ENCODE assay signal across 1 cellular context in the genomic region with DNA sequence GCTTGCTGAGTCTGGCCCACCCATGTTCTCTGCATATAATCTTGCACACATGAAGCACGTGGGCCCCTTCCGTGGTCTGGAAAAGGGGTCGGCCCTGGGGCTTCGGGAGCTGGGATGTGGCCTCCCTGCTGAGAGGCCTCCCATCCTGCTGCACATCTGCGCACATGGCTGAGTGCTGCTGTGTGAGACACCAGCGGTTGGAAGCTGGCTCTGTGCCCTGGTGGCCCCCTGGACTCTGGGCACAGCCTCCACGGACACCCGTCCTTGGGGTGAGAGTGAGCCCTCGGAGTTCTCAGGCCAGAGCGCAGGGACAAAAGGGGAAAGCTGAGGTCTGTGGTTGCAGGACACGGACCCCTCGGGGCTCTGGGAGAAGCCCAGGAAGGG.
TF ChIP-seq lines count a peak whose summit lies in the region.

No MANE protein-coding gene starts in this region.

TF ChIP-seq in HepG2, 621 proteins besides CTCF, POLR2A, EP300 and RAD21 (continued from another document):
- TF ChIP-seq, protein P1, sequence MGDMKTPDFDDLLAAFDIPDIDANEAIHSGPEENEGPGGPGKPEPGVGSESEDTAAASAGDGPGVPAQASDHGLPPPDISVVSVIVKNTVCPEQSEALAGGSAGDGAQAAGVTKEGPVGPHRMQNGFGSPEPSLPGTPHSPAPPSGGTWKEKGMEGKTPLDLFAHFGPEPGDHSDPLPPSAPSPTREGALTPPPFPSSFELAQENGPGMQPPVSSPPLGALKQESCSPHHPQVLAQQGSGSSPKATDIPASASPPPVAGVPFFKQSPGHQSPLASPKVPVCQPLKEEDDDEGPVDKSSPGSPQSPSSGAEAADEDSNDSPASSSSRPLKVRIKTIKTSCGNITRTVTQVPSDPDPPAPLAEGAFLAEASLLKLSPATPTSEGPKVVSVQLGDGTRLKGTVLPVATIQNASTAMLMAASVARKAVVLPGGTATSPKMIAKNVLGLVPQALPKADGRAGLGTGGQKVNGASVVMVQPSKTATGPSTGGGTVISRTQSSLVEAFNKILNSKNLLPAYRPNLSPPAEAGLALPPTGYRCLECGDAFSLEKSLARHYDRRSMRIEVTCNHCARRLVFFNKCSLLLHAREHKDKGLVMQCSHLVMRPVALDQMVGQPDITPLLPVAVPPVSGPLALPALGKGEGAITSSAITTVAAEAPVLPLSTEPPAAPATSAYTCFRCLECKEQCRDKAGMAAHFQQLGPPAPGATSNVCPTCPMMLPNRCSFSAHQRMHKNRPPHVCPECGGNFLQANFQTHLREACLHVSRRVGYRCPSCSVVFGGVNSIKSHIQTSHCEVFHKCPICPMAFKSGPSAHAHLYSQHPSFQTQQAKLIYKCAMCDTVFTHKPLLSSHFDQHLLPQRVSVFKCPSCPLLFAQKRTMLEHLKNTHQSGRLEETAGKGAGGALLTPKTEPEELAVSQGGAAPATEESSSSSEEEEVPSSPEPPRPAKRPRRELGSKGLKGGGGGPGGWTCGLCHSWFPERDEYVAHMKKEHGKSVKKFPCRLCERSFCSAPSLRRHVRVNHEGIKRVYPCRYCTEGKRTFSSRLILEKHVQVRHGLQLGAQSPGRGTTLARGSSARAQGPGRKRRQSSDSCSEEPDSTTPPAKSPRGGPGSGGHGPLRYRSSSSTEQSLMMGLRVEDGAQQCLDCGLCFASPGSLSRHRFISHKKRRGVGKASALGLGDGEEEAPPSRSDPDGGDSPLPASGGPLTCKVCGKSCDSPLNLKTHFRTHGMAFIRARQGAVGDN (CRISPR knock-in tag; IDR thresholded peaks at IDR 0.05) = peak; percentile 46
- TF ChIP-seq MYC (CRISPR knock-in tag; IDR thresholded peaks at IDR 0.05; ENCODE audit: borderline replicate concordance) (0 out of 2 replicates have a peak, but pooled peaks have one; percentile 4), ZNF616 (CRISPR knock-in tag; IDR thresholded peaks at IDR 0.05; ENCODE audit: low read depth) (no peak), CENPT (CRISPR knock-in tag; IDR thresholded peaks at IDR 0.05; ENCODE audit: low read depth) (no peak), ZNF768 (CRISPR knock-in tag; IDR thresholded peaks at IDR 0.05) (peak; percentile 37; the same call in 1 of the 2 replicates), ZNF251 (CRISPR knock-in tag; IDR thresholded peaks at IDR 0.05) (no peak), AGO1 (IDR thresholded peaks at IDR 0.05; ENCODE audit: low read depth, low read length, poor library complexity, severe bottlenecking) (peak; percentile 58), FOXK2 (IDR thresholded peaks at IDR 0.05) (no peak)
- TF ChIP-seq, protein P2, sequence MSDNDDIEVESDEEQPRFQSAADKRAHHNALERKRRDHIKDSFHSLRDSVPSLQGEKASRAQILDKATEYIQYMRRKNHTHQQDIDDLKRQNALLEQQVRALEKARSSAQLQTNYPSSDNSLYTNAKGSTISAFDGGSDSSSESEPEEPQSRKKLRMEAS (IDR thresholded peaks at IDR 0.05) = 0 out of 2 replicates have a peak, but pooled peaks have one; percentile 23
- TF ChIP-seq, protein P3, sequence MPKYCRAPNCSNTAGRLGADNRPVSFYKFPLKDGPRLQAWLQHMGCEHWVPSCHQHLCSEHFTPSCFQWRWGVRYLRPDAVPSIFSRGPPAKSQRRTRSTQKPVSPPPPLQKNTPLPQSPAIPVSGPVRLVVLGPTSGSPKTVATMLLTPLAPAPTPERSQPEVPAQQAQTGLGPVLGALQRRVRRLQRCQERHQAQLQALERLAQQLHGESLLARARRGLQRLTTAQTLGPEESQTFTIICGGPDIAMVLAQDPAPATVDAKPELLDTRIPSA (CRISPR knock-in tag; IDR thresholded peaks at IDR 0.05; ENCODE audit: borderline replicate concordance) = no peak
- TF ChIP-seq, protein P4, sequence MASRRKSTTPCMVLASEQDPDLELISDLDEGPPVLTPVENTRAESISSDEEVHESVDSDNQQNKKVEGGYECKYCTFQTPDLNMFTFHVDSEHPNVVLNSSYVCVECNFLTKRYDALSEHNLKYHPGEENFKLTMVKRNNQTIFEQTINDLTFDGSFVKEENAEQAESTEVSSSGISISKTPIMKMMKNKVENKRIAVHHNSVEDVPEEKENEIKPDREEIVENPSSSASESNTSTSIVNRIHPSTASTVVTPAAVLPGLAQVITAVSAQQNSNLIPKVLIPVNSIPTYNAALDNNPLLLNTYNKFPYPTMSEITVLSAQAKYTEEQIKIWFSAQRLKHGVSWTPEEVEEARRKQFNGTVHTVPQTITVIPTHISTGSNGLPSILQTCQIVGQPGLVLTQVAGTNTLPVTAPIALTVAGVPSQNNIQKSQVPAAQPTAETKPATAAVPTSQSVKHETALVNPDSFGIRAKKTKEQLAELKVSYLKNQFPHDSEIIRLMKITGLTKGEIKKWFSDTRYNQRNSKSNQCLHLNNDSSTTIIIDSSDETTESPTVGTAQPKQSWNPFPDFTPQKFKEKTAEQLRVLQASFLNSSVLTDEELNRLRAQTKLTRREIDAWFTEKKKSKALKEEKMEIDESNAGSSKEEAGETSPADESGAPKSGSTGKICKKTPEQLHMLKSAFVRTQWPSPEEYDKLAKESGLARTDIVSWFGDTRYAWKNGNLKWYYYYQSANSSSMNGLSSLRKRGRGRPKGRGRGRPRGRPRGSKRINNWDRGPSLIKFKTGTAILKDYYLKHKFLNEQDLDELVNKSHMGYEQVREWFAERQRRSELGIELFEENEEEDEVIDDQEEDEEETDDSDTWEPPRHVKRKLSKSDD (CRISPR knock-in tag; IDR thresholded peaks at IDR 0.05; ENCODE audit: low read depth) = no peak
TF ChIP-seq in HepG2: peak in this region for 7.
